Comparison of ENCODE assay signal across 9 cellular contexts in the genomic region with DNA sequence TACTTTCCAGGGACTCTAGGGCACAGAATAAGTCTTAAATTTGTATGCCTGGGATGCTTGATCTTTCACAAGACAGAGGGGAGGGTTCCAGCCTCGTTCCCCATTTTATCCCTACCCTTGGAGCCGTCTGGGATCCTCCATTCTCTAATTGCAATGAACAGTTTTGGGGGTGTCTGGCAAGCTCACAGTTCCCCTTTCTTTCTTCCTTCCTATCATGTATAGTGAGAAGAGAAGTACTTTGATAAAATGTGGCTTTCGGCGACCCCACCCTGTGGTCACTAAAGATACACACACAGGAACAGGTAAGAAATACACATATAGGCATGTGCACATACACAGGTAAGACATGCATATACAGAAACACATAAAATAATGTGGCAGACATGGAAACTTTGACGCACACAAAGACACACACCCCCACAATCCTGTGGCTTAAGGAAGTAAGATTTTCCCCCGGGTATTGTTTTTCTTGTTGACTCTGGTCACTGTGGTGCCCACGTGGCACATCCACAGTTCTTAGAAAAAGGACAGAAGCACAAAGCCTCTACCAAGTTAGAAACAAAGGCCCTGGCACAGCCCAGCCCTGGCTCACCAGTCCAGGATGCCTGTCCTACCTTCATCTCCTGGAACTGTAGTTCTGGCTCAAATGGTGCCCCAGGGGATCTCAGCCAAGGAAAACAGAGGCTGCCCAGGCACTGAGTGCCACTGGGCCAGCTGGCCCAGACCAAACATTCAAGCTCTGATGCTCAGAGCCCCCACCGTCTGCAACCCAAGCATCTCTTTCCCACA.
A peak's percentile ranks its signal among the peaks of the same experiment; 100 is the strongest.
DNase-seq lines count a peak whose midpoint lies in the region; ATAC-seq lines count a peak whose summit lies in the region.
"Had no signal": no experiment of that assay in that cellular context is flagged by ENCODE, and none has a peak within 500 bp of the region (broad histone marks: within the 10 kb centered on the region; RNA-seq: fewer than 3 reads in every experiment).

No MANE protein-coding gene starts in this region.

- no peaks in the 10 kb centered on the region for H3K27me3 Mint-ChIP-seq in activated naive CD8-positive, alpha-beta T cell

- H3K36me3 Mint-ChIP-seq in activated naive CD8-positive, alpha-beta T cell, result no peaks in the 10 kb centered on the region

- H3K9ac ChIP-seq in BLaER1 treated with 17β-estradiol and CSF1 and Interleukin-3, amounts not matched to agents 10 nM and 100 nM, result peak overlapping the region; percentile 11 to 73 (median 61); a peak in 18 of 22 replicates

- peak; percentile 12 for DNase-seq in KG1 (lab: John Stamatoyannopoulos, UW)
- peak; percentile 10 for DNase-seq in midbrain (lab: John Stamatoyannopoulos, UW)
- DNase-seq in NCI-H1694 treated with DMSO at 0.1 percent for 48 hours (lab: John Stamatoyannopoulos, UW), result no peak
- DNase-seq in NCI-H524 (lab: John Stamatoyannopoulos, UW), result no peak
- no peak for DNase-seq in NCI-H128 (lab: John Stamatoyannopoulos, UW; ENCODE audit: unreplicated experiment)

- peak overlapping the region; percentile 63 to 97 (median 72) for H3K4me2 ChIP-seq in BLaER1 treated with 17β-estradiol and CSF1 and Interleukin-3, amounts not matched to agents 10 nM and 100 nM

- peak overlapping the region; percentile 39 to 90 (median 69); a peak in 20 of 22 replicates for H3K27ac ChIP-seq in BLaER1 treated with 17β-estradiol and CSF1 and Interleukin-3, amounts not matched to agents 10 nM and 100 nM

- ATAC-seq in HG02870 (IDR thresholded peaks at IDR 0.05; ENCODE audit: unreplicated experiment), result no peak

- H3K36me3 ChIP-seq in BLaER1 treated with 17β-estradiol and CSF1 and Interleukin-3, amounts not matched to agents 10 nM and 100 nM, result no peaks in the 10 kb centered on the region

- no peaks in the 10 kb centered on the region for H3K9me3 Mint-ChIP-seq in activated naive CD8-positive, alpha-beta T cell (ENCODE audit: low read depth)

- H3K4me1 Mint-ChIP-seq in activated naive CD8-positive, alpha-beta T cell (ENCODE audit: low read depth), result peaks cover 6% of the 10 kb centered on the region

- no peak overlapping the region for H3K4me3 ChIP-seq in BLaER1 treated with 17β-estradiol and CSF1 and Interleukin-3, amounts not matched to agents 10 nM and 100 nM
- H3K4me3 ChIP-seq: skin epidermis had no signal

- H3K4me1 ChIP-seq in BLaER1 treated with 17β-estradiol and CSF1 and Interleukin-3, amounts not matched to agents 10 nM and 100 nM, result peaks cover 30 to 48% (median 40%) of the 10 kb centered on the region in 10 experiments

- no peaks in the 10 kb centered on the region for H3K27me3 ChIP-seq in BLaER1 treated with 17β-estradiol and CSF1 and Interleukin-3, amounts not matched to agents 10 nM and 100 nM

- H4K20me1 ChIP-seq in BLaER1 treated with 17β-estradiol and CSF1 and Interleukin-3, amounts not matched to agents 10 nM and 100 nM, result no peaks in the 10 kb centered on the region

- no peaks in the 10 kb centered on the region for H3K9me3 ChIP-seq in BLaER1 treated with 17β-estradiol and CSF1 and Interleukin-3, amounts not matched to agents 10 nM and 100 nM (replicated peaks in 1 of 11)

- H3K27ac Mint-ChIP-seq in activated naive CD8-positive, alpha-beta T cell, result peak overlapping the region; percentile 83

- peak overlapping the region; percentile 36 for H3K4me3 Mint-ChIP-seq in activated naive CD8-positive, alpha-beta T cell

Comparison
In these comparisons a context has a peak if more than half of its experiments do, and no peak if none do; other contexts are left out.
1. DNase-seq: peak in KG1 (single experiment) and midbrain (single experiment); none in NCI-H1694 treated with DMSO at 0.1 percent for 48 hours (single experiment), NCI-H524 (0 of 2) and NCI-H128 (single experiment).